15 cellular contexts compared by ENCODE assay signal in the genomic region with DNA sequence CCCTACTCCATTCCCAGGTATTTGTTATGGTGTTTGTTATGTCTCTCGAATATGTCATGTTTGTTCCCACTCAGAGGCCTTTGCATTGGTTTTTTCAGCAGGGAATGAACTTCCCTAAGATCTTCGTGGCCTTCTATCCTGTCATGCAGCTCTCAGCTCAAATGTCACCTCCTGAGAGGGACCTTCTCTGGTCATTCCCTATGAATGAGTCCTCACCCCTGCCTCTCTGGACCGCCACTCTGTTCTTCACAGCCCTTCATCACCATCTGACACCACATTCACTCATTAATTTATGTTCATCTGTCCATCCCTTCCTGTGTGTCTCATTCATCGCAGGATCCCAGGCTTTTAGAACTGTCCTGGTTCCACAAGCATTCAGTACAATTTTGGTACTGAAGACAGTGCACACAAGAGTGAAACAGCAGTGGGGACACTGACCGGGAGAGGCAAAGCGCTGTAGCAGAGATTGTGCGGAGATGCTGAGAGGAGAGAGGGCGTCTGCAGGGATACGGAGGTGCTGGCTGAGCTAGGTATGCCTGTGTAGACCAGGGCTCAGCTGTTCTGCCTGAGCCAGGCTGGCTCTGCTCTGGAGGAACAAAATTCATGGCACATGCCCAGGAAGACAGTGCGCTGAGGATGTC.
"Had no signal": no experiment of that assay in that cellular context is flagged by ENCODE, and none has a peak within 500 bp of the region (broad histone marks: within the 10 kb centered on the region; RNA-seq: fewer than 3 reads in every experiment).

No MANE protein-coding gene starts in this region.

- H3K4me3 ChIP-seq: esophagus squamous epithelium, skin epidermis, suprapubic skin, upper lobe of left lung had no signal

- H3K4me3 Mint-ChIP-seq: activated naive CD4-positive, alpha-beta T cell treated with anti-CD3 and anti-CD28 coated beads for 36 hours; natural killer cell had no signal

- H3K27ac Mint-ChIP-seq: activated naive CD4-positive, alpha-beta T cell treated with anti-CD3 and anti-CD28 coated beads for 36 hours; activated T-helper 2 cell treated with anti-CD3 and anti-CD28 coated beads, Interferon-gamma antibody, Interleukin-2, Interleukin-4, amounts not matched to agents 10 μg/mL and 5 μg/mL and 100 μg/mL, durations not matched to agents 14 hours and 24 hours and 36 hours; natural killer cell had no signal

- DNase-seq: activated CD4-positive, alpha-beta T cell treated with anti-CD3 and anti-CD28 coated beads, Interleukin-2, amount 50 U/mL, for 1 hour; activated naive CD4-positive, alpha-beta T cell treated with anti-CD3 and anti-CD28 coated beads for 36 hours; activated T-cell treated with anti-CD3 and anti-CD28 coated beads, Interleukin-2, amount 50 U/mL, for 1 hour; amniotic stem cell; esophagus squamous epithelium; left ventricle myocardium superior; natural killer cell; stimulated activated CD4-positive, alpha-beta T cell treated with anti-CD3 and anti-CD28 coated beads, Interleukin-4, amount 100 ng/mL, for 4 hours; stimulated activated CD8-positive, alpha-beta memory T cell treated with anti-CD3 and anti-CD28 coated beads, Interleukin-4, amount 100 ng/mL, for 48 hours; stimulated activated naive CD8-positive, alpha-beta T cell treated with anti-CD3 and anti-CD28 coated beads, Interleukin-15, Interleukin-2, amounts not matched to agents 100 U/mL and 50 U/mL, for 24 hours; upper lobe of left lung had no signal

- H3K4me1 ChIP-seq: esophagus squamous epithelium, suprapubic skin, upper lobe of left lung had no signal

- H3K27ac ChIP-seq: esophagus squamous epithelium, skin epidermis, suprapubic skin had no signal

- H3K9me3 Mint-ChIP-seq: activated naive CD4-positive, alpha-beta T cell treated with anti-CD3 and anti-CD28 coated beads for 36 hours; activated T-helper 2 cell treated with anti-CD3 and anti-CD28 coated beads, Interferon-gamma antibody, Interleukin-2, Interleukin-4, amounts not matched to agents 10 μg/mL and 5 μg/mL and 100 μg/mL, durations not matched to agents 14 hours and 24 hours and 36 hours; natural killer cell had no signal

- H3K36me3 ChIP-seq: esophagus squamous epithelium, suprapubic skin, upper lobe of left lung had no signal

- H3K27me3 ChIP-seq: esophagus squamous epithelium, suprapubic skin, upper lobe of left lung had no signal

- H3K9me3 ChIP-seq: esophagus squamous epithelium, suprapubic skin, upper lobe of left lung had no signal

- H3K4me1 Mint-ChIP-seq: natural killer cell had no signal

- ATAC-seq: activated CD4-positive, CD25-positive, alpha-beta regulatory T cell treated with anti-CD3 and anti-CD28 coated beads, Interleukin-2, amount 50 U/mL, for 24 hours; natural killer cell; stimulated activated naive CD8-positive, alpha-beta T cell treated with anti-CD3 and anti-CD28 coated beads, Interleukin-15, Interleukin-2, amounts not matched to agents 100 U/mL and 50 U/mL, for 24 hours had no signal

- H3K36me3 Mint-ChIP-seq: natural killer cell had no signal
